ENCODE assay signal across 11 cellular contexts in genomic region chr19:12664406-12665280, GRCh38. TPM values are rescaled to one million over a fixed set of nuclear protein-coding genes. Genes with fewer than 3 reads are reported as not detected.
A peak's percentile ranks its signal among the peaks of the same experiment; 100 is the strongest.
DNase-seq lines count a peak whose midpoint lies in the region; ATAC-seq and TF ChIP-seq lines count a peak whose summit lies in the region.
"Had no signal": no experiment of that assay in that cellular context is flagged by ENCODE, and none has a peak within 500 bp of the region (broad histone marks: within the 10 kb centered on the region; RNA-seq: fewer than 3 reads in every experiment).

No MANE protein-coding gene starts in this region.

- H3K9ac ChIP-seq in DND-41 (ENCODE audit: low read depth, low read length), result no peak overlapping the region

- H3K4me3 ChIP-seq in DND-41 (ENCODE audit: low read depth in 1 of 2, low read length in 2 of 2) (no peak overlapping the region), tibial artery (no peak overlapping the region)

- H3K27ac ChIP-seq in DND-41 (ENCODE audit: low read length) (no peak overlapping the region), tibial artery (no peak overlapping the region)

- no peak for DNase-seq in DND-41
- DNase-seq in HEK293T (ENCODE audit: extremely low spot score), result peak; percentile 51
- DNase-seq in activated T-cell treated with anti-CD3 and anti-CD28 coated beads, Interleukin-2, amount 50 U/mL, for 72 hours, result no peak
- DNase-seq in naive thymus-derived CD8-positive, alpha-beta T cell, result no peak
- DNase-seq in activated effector memory CD4-positive, alpha-beta T cell treated with anti-CD3 and anti-CD28 coated beads, Interleukin-2, amount 50 U/mL, for 16 hours, result no peak
- DNase-seq in tibial artery, result no peak
- no peak for DNase-seq in GM13976 (ENCODE audit: low spot score)
- DNase-seq: NCI-H510A treated with DMSO at 0.1 percent for 48 hours had no signal

- CTCF ChIA-PET in HEK293T (lab: Yijun Ruan, JAX), result no interaction called here

- H3K4me1 ChIP-seq in DND-41 (ENCODE audit: insufficient read depth, low read length) (peaks cover 38% of the 10 kb centered on the region), tibial artery (peaks cover 0 to 39% (median 26%) of the 10 kb centered on the region in 4 donors)

- H3K27me3 Mint-ChIP-seq in activated T-cell treated with anti-CD3 and anti-CD28 coated beads, Interleukin-2, amount 50 U/mL, for 72 hours (ENCODE audit: low read depth), result no peaks in the 10 kb centered on the region
- no peaks in the 10 kb centered on the region for H3K27me3 Mint-ChIP-seq in naive thymus-derived CD8-positive, alpha-beta T cell

- H3K79me2 ChIP-seq in DND-41 (ENCODE audit: insufficient read depth, low read length), result peaks cover 45% of the 10 kb centered on the region

- no peak overlapping the region for H2AFZ ChIP-seq in DND-41 (ENCODE audit: low read depth, low read length)

- POLR2A ChIA-PET in HEK293T (lab: Yijun Ruan, JAX), result interaction anchor here (0.6 kb wide), 1 partner anchor 54 kb away, joined by 3 read pairs; the partner anchor contains the start of genes ZNF490 and ZNF791
- POLR2A ChIA-PET in naive thymus-derived CD8-positive, alpha-beta T cell (lab: Charles Lee), result interaction anchor here (0.6 to 1.1 kb wide), 4 partner anchors 19 to 768 kb away, joined by 3 to 4 read pairs (median 4); partner anchors contain the start of gene ZNF44

- H3K9me3 ChIP-seq in DND-41 (ENCODE audit: insufficient read depth, low read length, severe bottlenecking) (no peaks in the 10 kb centered on the region), tibial artery (no peaks in the 10 kb centered on the region)
- H3K9me3 ChIP-seq: stomach had no signal

- peak overlapping the region; percentile 77; the same call in 1 of the 2 replicates for H3K4me2 ChIP-seq in DND-41 (ENCODE audit: insufficient read depth, low read length)

- H3K27ac Mint-ChIP-seq in activated T-cell treated with anti-CD3 and anti-CD28 coated beads, Interleukin-2, amount 50 U/mL, for 72 hours, result peak overlapping the region; percentile 82
- peak overlapping the region; percentile 79 to 96 (median 94) for H3K27ac Mint-ChIP-seq in naive thymus-derived CD8-positive, alpha-beta T cell

- H4K20me1 ChIP-seq in DND-41 (ENCODE audit: insufficient read depth, low read length), result 0 out of 2 replicates have a peak, but pooled peaks cover 5% of the 10 kb centered on the region

- ATAC-seq in DND-41 (ENCODE audit: insufficient read depth, low read depth), result no peak
- no peak for ATAC-seq in activated T-cell treated with anti-CD3 and anti-CD28 coated beads, Interleukin-2, amount 50 U/mL, for 72 hours (replicated peaks in 1 of 2)
- no peak for ATAC-seq in naive thymus-derived CD8-positive, alpha-beta T cell
- no peak for ATAC-seq in GM21447 (IDR thresholded peaks at IDR 0.05; ENCODE audit: unreplicated experiment)

- TF ChIP-seq CTCF in DND-41 (IDR thresholded peaks at IDR 0.05; ENCODE audit: borderline replicate concordance, extremely low read depth, low read length, poor library complexity, severe bottlenecking) (no peak), tibial artery (IDR thresholded peaks at IDR 0.05) (no peak), GM13976 (IDR thresholded peaks at IDR 0.05; ENCODE audit: borderline replicate concordance, control extremely low read depth, extremely low read depth, insufficient read depth, missing control alignments) (no peak)

- intact Hi-C loops in tibial artery (cut with DNase I; ENCODE audit: low total_unique reads), result no loop called here

- no peaks in the 10 kb centered on the region for H3K27me3 ChIP-seq in DND-41 (ENCODE audit: insufficient read depth, low read length, poor library complexity)
- no peaks in the 10 kb centered on the region for H3K27me3 ChIP-seq in tibial artery
- H3K27me3 ChIP-seq: stomach had no signal

- H3K36me3 ChIP-seq in DND-41 (ENCODE audit: insufficient read depth, low read length) (peaks cover 54% of the 10 kb centered on the region), tibial artery (peaks cover 27 to 65% (median 35%) of the 10 kb centered on the region in 3 donors)

- peak overlapping the region; percentile 90 to 93 for H3K4me3 Mint-ChIP-seq in activated T-cell treated with anti-CD3 and anti-CD28 coated beads, Interleukin-2, amount 50 U/mL, for 72 hours
- peak overlapping the region; percentile 93 to 99 (median 96) for H3K4me3 Mint-ChIP-seq in naive thymus-derived CD8-positive, alpha-beta T cell

- H3K9me3 Mint-ChIP-seq in activated T-cell treated with anti-CD3 and anti-CD28 coated beads, Interleukin-2, amount 50 U/mL, for 72 hours, result no peaks in the 10 kb centered on the region
- no peaks in the 10 kb centered on the region for H3K9me3 Mint-ChIP-seq in naive thymus-derived CD8-positive, alpha-beta T cell

- H3K4me1 Mint-ChIP-seq in activated T-cell treated with anti-CD3 and anti-CD28 coated beads, Interleukin-2, amount 50 U/mL, for 72 hours (ENCODE audit: low read depth), result peaks cover 46% of the 10 kb centered on the region
- H3K4me1 Mint-ChIP-seq in naive thymus-derived CD8-positive, alpha-beta T cell, result peaks cover 18 to 55% (median 51%) of the 10 kb centered on the region in 4 donors

- in situ Hi-C loops in GM13976 (cut with MboI; ENCODE audit: low sequenced_read_pairs, unreplicated experiment), result no loop called here

- H3K36me3 Mint-ChIP-seq in activated T-cell treated with anti-CD3 and anti-CD28 coated beads, Interleukin-2, amount 50 U/mL, for 72 hours (ENCODE audit: insufficient read depth in 2 of 2), result peaks cover 13 to 19% of the 10 kb centered on the region in 2 donors
- peaks cover 3 to 36% (median 5%) of the 10 kb centered on the region in 3 donors for H3K36me3 Mint-ChIP-seq in naive thymus-derived CD8-positive, alpha-beta T cell

TF ChIP-seq in HEK293T, 16 proteins besides CTCF, POLR2A, EP300 and RAD21:
- TF ChIP-seq FOXM1 (IDR thresholded peaks at IDR 0.05; ENCODE audit: borderline replicate concordance) (no peak), ARNT (IDR thresholded peaks at IDR 0.05) (no peak), FOXK2 (IDR thresholded peaks at IDR 0.05) (no peak), FOXA1 (IDR thresholded peaks at IDR 0.05) (no peak), HDGF (IDR thresholded peaks at IDR 0.05; ENCODE audit: borderline replicate concordance) (no peak), BHLHE40 (IDR thresholded peaks at IDR 0.05; ENCODE audit: borderline replicate concordance) (no peak)

RNA-seq across cellular contexts. Expression of gene MAN2B1, which starts 1.9 kb away (rescaled TPM):
- 100 to 1,000 TPM in 1 of 2 donors, 10 to 100 TPM in 1; 75.8 to 109 TPM for total RNA-seq in activated T-cell treated with anti-CD3 and anti-CD28 coated beads, Interleukin-2, amount 50 U/mL, for 72 hours
- total RNA-seq in naive thymus-derived CD8-positive, alpha-beta T cell, result 100 to 1,000 TPM in 1 of 2 experiments, 10 to 100 TPM in 1; 87.5 to 101 TPM
- polyA plus RNA-seq in naive thymus-derived CD8-positive, alpha-beta T cell, result 10 to 100 TPM; 33.9 to 55.4 (median 34.7) TPM

RNA-seq across cellular contexts. Expression of gene WDR83, which starts 2.0 kb away (rescaled TPM):
- total RNA-seq in activated T-cell treated with anti-CD3 and anti-CD28 coated beads, Interleukin-2, amount 50 U/mL, for 72 hours, result 10 to 100 TPM; 18.4 to 24.0 TPM
- total RNA-seq in naive thymus-derived CD8-positive, alpha-beta T cell, result 10 to 100 TPM; 17.6 to 22.7 TPM
- 10 to 100 TPM; 12.6 to 19.9 (median 12.9) TPM for polyA plus RNA-seq in naive thymus-derived CD8-positive, alpha-beta T cell

RNA-seq across cellular contexts. Expression of gene DHPS, which starts 17.0 kb away (rescaled TPM):
- total RNA-seq in activated T-cell treated with anti-CD3 and anti-CD28 coated beads, Interleukin-2, amount 50 U/mL, for 72 hours, result 100 to 1,000 TPM; 140 to 150 TPM
- 100 to 1,000 TPM; 219 to 224 TPM for total RNA-seq in naive thymus-derived CD8-positive, alpha-beta T cell
- polyA plus RNA-seq in naive thymus-derived CD8-positive, alpha-beta T cell, result 100 to 1,000 TPM in 1 of 3 donors, 10 to 100 TPM in 2; 74.8 to 108 (median 88.9) TPM

RNA-seq across cellular contexts. Expression of gene GNG14, which starts 23.2 kb away (rescaled TPM):
- total RNA-seq in activated T-cell treated with anti-CD3 and anti-CD28 coated beads, Interleukin-2, amount 50 U/mL, for 72 hours, result not detected
- total RNA-seq in naive thymus-derived CD8-positive, alpha-beta T cell, result not detected
- polyA plus RNA-seq in naive thymus-derived CD8-positive, alpha-beta T cell, result not detected
- total RNA-seq: activated CD8-positive, alpha-beta memory T cell treated with anti-CD3 and anti-CD28 coated beads for 36 hours; stomach had no signal
- polyA plus RNA-seq: stomach had no signal

RNA-seq across cellular contexts. Expression of gene FBXW9, which starts 31.8 kb away (rescaled TPM):
- 1 to 10 TPM; 3.5 to 6.9 TPM for total RNA-seq in activated T-cell treated with anti-CD3 and anti-CD28 coated beads, Interleukin-2, amount 50 U/mL, for 72 hours
- 1 to 10 TPM; 2.8 to 2.9 TPM for total RNA-seq in naive thymus-derived CD8-positive, alpha-beta T cell
- 1 to 10 TPM; 4.3 to 5.7 (median 5.4) TPM for polyA plus RNA-seq in naive thymus-derived CD8-positive, alpha-beta T cell
